In the genomic region with DNA sequence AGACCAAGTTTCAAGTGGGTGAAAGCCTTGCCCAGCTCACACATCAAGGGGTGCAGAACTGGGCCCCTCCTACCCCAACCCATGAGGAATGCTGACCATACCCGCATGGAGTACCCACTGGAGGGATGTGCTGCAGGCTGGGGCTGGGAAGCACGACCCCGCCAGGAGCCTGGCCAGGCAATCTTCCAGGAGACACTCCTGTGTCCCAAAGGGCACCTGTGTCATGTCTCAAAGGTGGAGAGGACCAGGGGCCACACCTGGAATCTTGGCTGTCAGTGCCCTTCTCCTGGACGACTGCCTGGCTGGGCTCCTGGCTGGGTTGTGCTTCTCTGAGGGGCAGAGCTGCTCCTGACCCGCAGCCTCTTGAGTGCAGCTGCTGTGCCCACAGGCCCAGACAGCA, we compare ENCODE assay signal across 23 cellular contexts. TPM values are rescaled to one million over a fixed set of nuclear protein-coding genes. Genes with fewer than 3 reads are reported as not detected.
DNase-seq lines count a peak whose midpoint lies in the region; ATAC-seq, FAIRE-seq and TF ChIP-seq lines count a peak whose summit lies in the region.
"Had no signal": no experiment of that assay in that cellular context is flagged by ENCODE, and none has a peak within 500 bp of the region (broad histone marks: within the 10 kb centered on the region; RNA-seq: fewer than 3 reads in every experiment).

No MANE protein-coding gene starts in this region.

- ATAC-seq in HepG2 (no peak), right lobe of liver (no peak), activated B cell treated with CpG ODN at 0.5 μM for 24 hours (ENCODE audit: low read depth) (no peak), HG03139 (IDR thresholded peaks at IDR 0.05; ENCODE audit: unreplicated experiment) (no peak)
- ATAC-seq: A549, K562 had no signal

- no peak overlapping the region for H3K4ac ChIP-seq in mesendoderm (ENCODE audit: low read depth, low read length)

- TF ChIP-seq RAD21 in HepG2 (CRISPR knock-in tag; IDR thresholded peaks at IDR 0.05) = no peak

- H3K4me2 ChIP-seq in HepG2 (ENCODE audit: low read depth, low read length) = no peak overlapping the region; the same call in 1 of the 2 replicates
- no peak overlapping the region for H3K4me2 ChIP-seq in mesendoderm (ENCODE audit: low read length)
- H3K4me2 ChIP-seq: A549 had no signal

- BruUV-seq in HepG2 (replicated peaks; lab: Mats Ljungman, UMichigan) = no TSS peak

- DNase-seq in HepG2 (ENCODE audit: low spot score) (no peak), right lobe of liver (no peak), activated B cell treated with CpG ODN at 0.5 μM for 24 hours (no peak), mesendoderm (no peak), NCI-H2196 (lab: John Stamatoyannopoulos, UW; ENCODE audit: unreplicated experiment) (no peak)
- no peak for DNase-seq in effector memory CD4-positive, alpha-beta T cell
- no peak for DNase-seq in activated naive CD4-positive, alpha-beta T cell treated with Interleukin-2 at 50 U/mL for 16 hours
- DNase-seq: DMS153, HCEC 1CT, NCI-H1436, NCI-H2029 treated with DMSO at 0.1 percent for 48 hours, NCI-H2171 treated with DMSO at 0.1 percent for 48 hours, NCI-H510A treated with DMSO at 0.1 percent for 48 hours, Peyer's patch, Right ventricle myocardium superior had no signal

- in situ Hi-C loops in HepG2 (cut with HindIII; ENCODE audit: extremely low pct_ligation_motif_present, low pct_unique_long_range_greater_than_20kb) = no loop called here

- H3K4me1 ChIP-seq in HepG2 (ENCODE audit: insufficient read depth, low read length) (peaks cover 97% of the 10 kb centered on the region), right lobe of liver (peaks cover 0 to 31% (median 8%) of the 10 kb centered on the region in 4 donors), mesendoderm (ENCODE audit: control insufficient read depth, low read depth, low read length) (peaks cover 25% of the 10 kb centered on the region)
- H3K4me1 ChIP-seq in effector memory CD4-positive, alpha-beta T cell (ENCODE audit: control insufficient read depth, insufficient read depth, low read length, poor library complexity, severe bottlenecking) = peaks cover 13% of the 10 kb centered on the region

- H3K4me1 Mint-ChIP-seq in activated B cell treated with CpG ODN at 0.5 μM for 24 hours = peaks cover 92% of the 10 kb centered on the region

- H3K79me2 ChIP-seq in HepG2 (ENCODE audit: insufficient read depth, low read length) (peaks cover 87% of the 10 kb centered on the region), mesendoderm (ENCODE audit: control insufficient read depth, insufficient read depth, low read length) (peaks cover 64% of the 10 kb centered on the region)

- peak overlapping the region; percentile 22 for H3K56ac ChIP-seq in mesendoderm (ENCODE audit: low read length)

- no peak overlapping the region for H2BK5ac ChIP-seq in mesendoderm (ENCODE audit: low read length)

- no peak overlapping the region for H4K5ac ChIP-seq in mesendoderm (ENCODE audit: low read length)

- peak overlapping the region; percentile 76 for H3K27ac Mint-ChIP-seq in activated B cell treated with CpG ODN at 0.5 μM for 24 hours

- H2BK120ac ChIP-seq in mesendoderm (ENCODE audit: low read depth, low read length) = no peak overlapping the region

- no peaks in the 10 kb centered on the region for H3K27me3 Mint-ChIP-seq in activated B cell treated with CpG ODN at 0.5 μM for 24 hours

- H3K27ac ChIP-seq in HepG2 (ENCODE audit: extremely low read length, insufficient read depth, low read length) = no peak overlapping the region
- H3K27ac ChIP-seq in right lobe of liver = no peak overlapping the region
- H3K27ac ChIP-seq in mesendoderm (ENCODE audit: low read depth, low read length) = no peak overlapping the region
- H3K27ac ChIP-seq in effector memory CD4-positive, alpha-beta T cell (ENCODE audit: insufficient read depth, low read length, poor library complexity, severe bottlenecking) = no peak overlapping the region
- H3K27ac ChIP-seq: A549, HL-60, SK-N-MC had no signal

- FAIRE-seq in HepG2 (lab: Jason Lieb, UNC) = no peak
- FAIRE-seq: A549, HTR-8/SVneo, K562 had no signal

- peaks cover 11% of the 10 kb centered on the region; the same call in 1 of the 2 replicates for H4K20me1 ChIP-seq in HepG2 (ENCODE audit: insufficient read depth, low read length)

- no peak overlapping the region for H2AFZ ChIP-seq in HepG2 (ENCODE audit: low read length)

- H3K36me3 Mint-ChIP-seq in activated B cell treated with CpG ODN at 0.5 μM for 24 hours (ENCODE audit: low read depth) = peaks cover 14% of the 10 kb centered on the region

- WGBS in HepG2 (ENCODE audit: low lambda C conversion rate) = no CpG with 5 or more reads among the region's 5 CpGs
- no CpG with 5 or more reads among the region's 5 CpGs for WGBS in right lobe of liver (ENCODE audit: insufficient coverage, low coverage, low lambda C conversion rate, missing lambda C conversion rate)
- no CpG with 5 or more reads among the region's 5 CpGs for WGBS in mesendoderm (ENCODE audit: extremely low coverage, insufficient coverage, low lambda C conversion rate)

- no peak overlapping the region for H2AK5ac ChIP-seq in mesendoderm (ENCODE audit: low read length)

- H3K36me3 ChIP-seq in HepG2 (replicated peaks in 1 of 2; ENCODE audit: control insufficient read depth in 1 of 2, insufficient read depth in 2 of 2, low read length in 2 of 2) (peaks cover 3 to 15% of the 10 kb centered on the region in 2 experiments; a peak in 2 of 5 replicates), right lobe of liver (no peaks in the 10 kb centered on the region), mesendoderm (ENCODE audit: control insufficient read depth, insufficient read depth, low read length) (no peaks in the 10 kb centered on the region)
- H3K36me3 ChIP-seq in effector memory CD4-positive, alpha-beta T cell (ENCODE audit: control insufficient read depth, insufficient read depth, low read length) = no peaks in the 10 kb centered on the region
- H3K36me3 ChIP-seq: Peyer's patch had no signal

- intact Hi-C loops in HepG2 (cut with micrococcal nuclease; ENCODE audit: unreplicated experiment) (no loop called here), right lobe of liver (cut with DNase I) (no loop called here), activated B cell treated with CpG ODN at 0.5 μM for 24 hours (cut with micrococcal nuclease) (no loop called here)

- H3K9ac ChIP-seq in HepG2 (ENCODE audit: insufficient read depth, low read depth, low read length) = no peak overlapping the region
- H3K9ac ChIP-seq in mesendoderm (ENCODE audit: low read length) = no peak overlapping the region

- no peak overlapping the region for H3K4me3 Mint-ChIP-seq in activated B cell treated with CpG ODN at 0.5 μM for 24 hours
- H3K4me3 Mint-ChIP-seq: CD14-positive monocyte had no signal

- no peak overlapping the region for H3K18ac ChIP-seq in mesendoderm (ENCODE audit: low read length)

- H3K4me3 ChIP-seq in HepG2 (replicated peaks in 1 of 3; ENCODE audit: insufficient read depth in 1 of 3, low read depth in 2 of 3, low read length in 3 of 3) (no peak overlapping the region), right lobe of liver (no peak overlapping the region), mesendoderm (ENCODE audit: low read length) (no peak overlapping the region)
- H3K4me3 ChIP-seq in effector memory CD4-positive, alpha-beta T cell (ENCODE audit: insufficient read depth, low read depth, low read length, poor library complexity, severe bottlenecking) = no peak overlapping the region
- H3K4me3 ChIP-seq: A549, K562, Peyer's patch, SK-N-MC had no signal

- H3K23ac ChIP-seq in mesendoderm (ENCODE audit: low read length) = no peak overlapping the region

- no peak for TF ChIP-seq POLR2A in HepG2 (IDR thresholded peaks at IDR 0.05; ENCODE audit: insufficient read depth in 1 of 2, low read depth in 2 of 2, low read length in 2 of 2)
- TF ChIP-seq POLR2A in right lobe of liver (IDR thresholded peaks at IDR 0.05) = no peak

- peaks cover 51% of the 10 kb centered on the region for H3K79me1 ChIP-seq in mesendoderm (ENCODE audit: low read length)

- POLR2A ChIA-PET in HepG2 (lab: Yijun Ruan, JAX) = no interaction called here
- POLR2A ChIA-PET in activated B cell treated with CpG ODN at 0.5 μM for 24 hours (lab: Charles Lee) = interaction anchor here (0.7 to 1.1 kb wide), 5 partner anchors 9 to 371 kb away, joined by 3 to 8 read pairs (median 4); partner anchors contain the start of gene STARD10

- CTCF ChIA-PET in HepG2 (lab: Yijun Ruan, JAX; ENCODE audit: low intra/inter-chr PET ratio, low total read pairs) (no interaction called here), activated B cell treated with CpG ODN at 0.5 μM for 24 hours (lab: Charles Lee) (no interaction called here)

- no peaks in the 10 kb centered on the region for H3K9me3 Mint-ChIP-seq in activated B cell treated with CpG ODN at 0.5 μM for 24 hours

- no peak overlapping the region for H2BK15ac ChIP-seq in mesendoderm (replicated peaks; ENCODE audit: low read depth)

- TF ChIP-seq EP300 in HepG2 (IDR thresholded peaks at IDR 0.05; ENCODE audit: low read depth in 2 of 2, low read length in 2 of 2) (no peak), HepG2 (CRISPR knock-in tag; IDR thresholded peaks at IDR 0.05; ENCODE audit: borderline replicate concordance) (no peak)

- no peaks in the 10 kb centered on the region for H3K27me3 ChIP-seq in HepG2 (ENCODE audit: control insufficient read depth in 1 of 2, insufficient read depth in 2 of 2, low read length in 2 of 2)
- no peaks in the 10 kb centered on the region for H3K27me3 ChIP-seq in right lobe of liver
- H3K27me3 ChIP-seq in mesendoderm (ENCODE audit: insufficient read depth, low read length, poor library complexity) = no peaks in the 10 kb centered on the region
- no peaks in the 10 kb centered on the region for H3K27me3 ChIP-seq in effector memory CD4-positive, alpha-beta T cell (replicated peaks; ENCODE audit: control insufficient read depth, insufficient read depth, low read length, poor library complexity, severe bottlenecking)
- H3K27me3 ChIP-seq: Peyer's patch had no signal

- H4K8ac ChIP-seq in mesendoderm (ENCODE audit: low read depth, low read length) = no peak overlapping the region

- no peak for TF ChIP-seq CTCF in HepG2 (CRISPR knock-in tag; IDR thresholded peaks at IDR 0.05)
- TF ChIP-seq CTCF in right lobe of liver (IDR thresholded peaks at IDR 0.05) = no peak
- no peak for TF ChIP-seq CTCF in activated B cell treated with CpG ODN at 0.5 μM for 24 hours (IDR thresholded peaks at IDR 0.05)

- no peaks in the 10 kb centered on the region for H3K9me3 ChIP-seq in HepG2 (ENCODE audit: low read length)
- no peaks in the 10 kb centered on the region for H3K9me3 ChIP-seq in right lobe of liver
- no peaks in the 10 kb centered on the region for H3K9me3 ChIP-seq in effector memory CD4-positive, alpha-beta T cell (ENCODE audit: control insufficient read depth, low read length)
- H3K9me3 ChIP-seq: A549, Caco-2, Peyer's patch had no signal

RNA-seq across cellular contexts. Expression of gene ARAP1, which starts 6.7 kb away (rescaled TPM):
- total RNA-seq in HepG2 (2016; rRNA removed; fragmentation: Illumina TruSeq; extraction: Trizol) (55.2 and 55.5 TPM in 2 replicates), right lobe of liver (10 to 100 TPM; 32.9 to 76.7 (median 41.2) TPM), activated B cell treated with CpG ODN at 0.5 μM for 24 hours (113 and 139 TPM in 2 replicates)
- total RNA-seq in HepG2 (2016; cell fraction: cytosol; rRNA removed; fragmentation: Illumina TruSeq; extraction: Trizol; ENCODE audit: low read depth) = 21.9 TPM in 2 replicates
- total RNA-seq in HepG2 (2016; cell fraction: insoluble cytoplasmic fraction; rRNA removed; fragmentation: Illumina TruSeq; extraction: Trizol) = 49.1 and 52.3 TPM in 2 replicates
- 15.6 and 18.1 TPM in 2 replicates for total RNA-seq in HepG2 (2016; cell fraction: membrane; rRNA removed; fragmentation: Illumina TruSeq; extraction: Trizol)
- total RNA-seq in HepG2 (2016; cell fraction: nucleus; rRNA removed; fragmentation: Illumina TruSeq; extraction: Trizol) = 76.5 and 77.3 TPM in 2 replicates
- polyA plus RNA-seq in HepG2 (2011; rRNA removed) = 43.2 and 64.0 TPM in 2 replicates
- polyA plus RNA-seq in HepG2 (2011; cell fraction: cytosol; rRNA removed) = 27.5 and 37.2 TPM in 2 replicates
- polyA plus RNA-seq in HepG2 (2011; cell fraction: nucleus; rRNA removed) = 341 and 362 TPM in 2 replicates
- polyA plus RNA-seq in HepG2 (2012) = 33.2 and 39.7 TPM in 2 replicates
- polyA plus RNA-seq in HepG2 (2016; cell fraction: cytosol; fragmentation: Illumina TruSeq; extraction: Trizol; ENCODE audit: low read depth) = 2.2 and 3.2 TPM in 2 replicates
- 40.0 and 49.8 TPM in 2 replicates for polyA plus RNA-seq in HepG2 (2016; cell fraction: insoluble cytoplasmic fraction; fragmentation: Illumina TruSeq; extraction: Trizol; ENCODE audit: low read depth)
- polyA plus RNA-seq in HepG2 (2016; cell fraction: membrane; fragmentation: Illumina TruSeq; extraction: Trizol; ENCODE audit: low read depth) = 5.5 and 6.6 TPM in 2 replicates
- polyA plus RNA-seq in HepG2 (2016; cell fraction: nucleus; fragmentation: Illumina TruSeq; extraction: Trizol; ENCODE audit: insufficient read depth, low read depth) = 163 and 180 TPM in 2 replicates
- 42.6 and 95.7 TPM in 2 replicates for polyA minus RNA-seq in HepG2 (2011; rRNA and poly(A)+ RNA removed; ENCODE audit: low replicate concordance)
- 32.2 and 38.2 TPM in 2 replicates for polyA minus RNA-seq in HepG2 (2011; cell fraction: cytosol; rRNA and poly(A)+ RNA removed)
- polyA minus RNA-seq in HepG2 (2011; cell fraction: nucleus; rRNA and poly(A)+ RNA removed) = 73.1 and 90.3 TPM in 2 replicates
- 29.0 TPM for polyA plus RNA-seq in mesendoderm (2013, experiment 1 of 2)
- polyA plus RNA-seq in mesendoderm (2013, experiment 2 of 2) = 27.5 TPM

RNA-seq across cellular contexts. Expression of gene STARD10, which starts 48.3 kb away (rescaled TPM):
- 248 and 341 TPM in 2 replicates for total RNA-seq in HepG2 (2016; rRNA removed; fragmentation: Illumina TruSeq; extraction: Trizol)
- total RNA-seq in HepG2 (2016; cell fraction: cytosol; rRNA removed; fragmentation: Illumina TruSeq; extraction: Trizol; ENCODE audit: low read depth) = 1,658 and 1,675 TPM in 2 replicates
- total RNA-seq in HepG2 (2016; cell fraction: insoluble cytoplasmic fraction; rRNA removed; fragmentation: Illumina TruSeq; extraction: Trizol) = 231 and 367 TPM in 2 replicates
- 1,130 and 1,245 TPM in 2 replicates for total RNA-seq in HepG2 (2016; cell fraction: membrane; rRNA removed; fragmentation: Illumina TruSeq; extraction: Trizol)
- 138 and 147 TPM in 2 replicates for total RNA-seq in HepG2 (2016; cell fraction: nucleus; rRNA removed; fragmentation: Illumina TruSeq; extraction: Trizol)
- polyA plus RNA-seq in HepG2 (2011; rRNA removed) = 260 and 311 TPM in 2 replicates
- polyA plus RNA-seq in HepG2 (2011; cell fraction: cytosol; rRNA removed) = 248 and 317 TPM in 2 replicates
- polyA plus RNA-seq in HepG2 (2011; cell fraction: nucleus; rRNA removed) = 146 and 149 TPM in 2 replicates
- 146 and 179 TPM in 2 replicates for polyA plus RNA-seq in HepG2 (2012)
- 2,121 and 2,355 TPM in 2 replicates for polyA plus RNA-seq in HepG2 (2016; cell fraction: cytosol; fragmentation: Illumina TruSeq; extraction: Trizol; ENCODE audit: low read depth)
- 324 and 400 TPM in 2 replicates for polyA plus RNA-seq in HepG2 (2016; cell fraction: insoluble cytoplasmic fraction; fragmentation: Illumina TruSeq; extraction: Trizol; ENCODE audit: low read depth)
- polyA plus RNA-seq in HepG2 (2016; cell fraction: membrane; fragmentation: Illumina TruSeq; extraction: Trizol; ENCODE audit: low read depth) = 1,491 and 1,549 TPM in 2 replicates
- 357 and 378 TPM in 2 replicates for polyA plus RNA-seq in HepG2 (2016; cell fraction: nucleus; fragmentation: Illumina TruSeq; extraction: Trizol; ENCODE audit: insufficient read depth, low read depth)
- polyA minus RNA-seq in HepG2 (2011; rRNA and poly(A)+ RNA removed; ENCODE audit: low replicate concordance) = 15.4 and 222 TPM in 2 replicates
- polyA minus RNA-seq in HepG2 (2011; cell fraction: cytosol; rRNA and poly(A)+ RNA removed) = 77.0 and 88.8 TPM in 2 replicates
- 41.4 and 44.8 TPM in 2 replicates for polyA minus RNA-seq in HepG2 (2011; cell fraction: nucleus; rRNA and poly(A)+ RNA removed)
- total RNA-seq in right lobe of liver = 100 to 1,000 TPM; 282 to 525 (median 330) TPM
- 42.6 and 46.8 TPM in 2 replicates for total RNA-seq in activated B cell treated with CpG ODN at 0.5 μM for 24 hours
- 12.8 TPM for polyA plus RNA-seq in mesendoderm (2013, experiment 1 of 2)
- polyA plus RNA-seq in mesendoderm (2013, experiment 2 of 2) = 13.7 TPM
